ENCODE assay signal across 18 cellular contexts in genomic region chr3:178480795-178481194, GRCh38. TPM values are rescaled to one million over a fixed set of nuclear protein-coding genes. Genes with fewer than 3 reads are reported as not detected.
DNase-seq lines count a peak whose midpoint lies in the region; ATAC-seq lines count a peak whose summit lies in the region.
"Had no signal": no experiment of that assay in that cellular context is flagged by ENCODE, and none has a peak within 500 bp of the region (broad histone marks: within the 10 kb centered on the region; RNA-seq: fewer than 3 reads in every experiment).

No MANE protein-coding gene starts in this region.

- H3K4me1 Mint-ChIP-seq in memory B cell = peaks cover 7% of the 10 kb centered on the region
- H3K4me1 Mint-ChIP-seq in T-helper 2 cell treated with Interferon-gamma antibody and Interleukin-4, amounts not matched to agents 5 μg/mL and 100 μg/mL, for 36 hours (ENCODE audit: low read depth) = no peaks in the 10 kb centered on the region

- no peak overlapping the region for H2AFZ ChIP-seq in neuronal stem cell (ENCODE audit: low read length)

- no peak overlapping the region for H4K8ac ChIP-seq in neuronal stem cell (ENCODE audit: low read depth, low read length)

- H3K23ac ChIP-seq in neuronal stem cell (ENCODE audit: low read depth, low read length, poor library complexity) = no peak overlapping the region

- H3K79me1 ChIP-seq in neuronal stem cell (ENCODE audit: low read depth, low read length) = no peaks in the 10 kb centered on the region

- H3K27ac ChIP-seq in neuronal stem cell (replicated peaks; ENCODE audit: low read length) = no peak overlapping the region
- H3K27ac ChIP-seq: colonic mucosa, left ventricle myocardium inferior, SJSA1, stomach had no signal

- peaks cover 3% of the 10 kb centered on the region for H3K27me3 Mint-ChIP-seq in memory B cell
- H3K27me3 Mint-ChIP-seq in T-helper 2 cell treated with Interferon-gamma antibody and Interleukin-4, amounts not matched to agents 5 μg/mL and 100 μg/mL, for 36 hours (ENCODE audit: low read depth) = no peaks in the 10 kb centered on the region

- no peak overlapping the region for H2AK5ac ChIP-seq in neuronal stem cell (ENCODE audit: low read depth, low read length)

- no peaks in the 10 kb centered on the region for H3K9me3 ChIP-seq in neuronal stem cell (replicated peaks in 1 of 2; ENCODE audit: control insufficient read depth in 2 of 2, insufficient read depth in 1 of 2, low read depth in 1 of 2, low read length in 2 of 2)
- H3K9me3 ChIP-seq: colonic mucosa, left ventricle myocardium inferior, SJSA1, stomach had no signal

- no peak for DNase-seq in memory B cell (ENCODE audit: low spot score in 2 of 2)
- no peak for DNase-seq in NCI-H345 (lab: John Stamatoyannopoulos, UW)
- DNase-seq in T-helper 2 cell treated with Interferon-gamma antibody and Interleukin-4, amounts not matched to agents 5 μg/mL and 100 μg/mL, for 36 hours (ENCODE audit: low spot score) = no peak
- DNase-seq in neuronal stem cell (ENCODE audit: low spot score) = no peak
- DNase-seq in NCI-H526 treated with DMSO at 0.1 percent for 48 hours (lab: John Stamatoyannopoulos, UW) = no peak
- DNase-seq: activated CD4-positive, alpha-beta T cell treated with anti-CD3 and anti-CD28 coated beads, Interleukin-2, amount 50 U/mL, for 4 hours; activated naive CD4-positive, alpha-beta T cell; colonic mucosa; foreskin fibroblast; left ventricle myocardium inferior; NCI-H2227 treated with DMSO at 0.1 percent for 48 hours; occipital lobe; stomach had no signal

- H2BK5ac ChIP-seq in neuronal stem cell (ENCODE audit: low read length) = no peak overlapping the region

- H3K36me3 Mint-ChIP-seq in memory B cell = no peaks in the 10 kb centered on the region
- no peaks in the 10 kb centered on the region for H3K36me3 Mint-ChIP-seq in T-helper 2 cell treated with Interferon-gamma antibody and Interleukin-4, amounts not matched to agents 5 μg/mL and 100 μg/mL, for 36 hours (ENCODE audit: low read depth)

- H3K4me3 ChIP-seq in neuronal stem cell (ENCODE audit: low read length in 2 of 2) = no peak overlapping the region
- H3K4me3 ChIP-seq: colonic mucosa, K562, left ventricle myocardium inferior, SJSA1, stomach had no signal

- ATAC-seq in GM18909 (IDR thresholded peaks at IDR 0.05; ENCODE audit: poor library complexity, unreplicated experiment) = peak; percentile 100
- ATAC-seq in GM21576 (IDR thresholded peaks at IDR 0.05; ENCODE audit: unreplicated experiment) = peak; percentile 99
- ATAC-seq in HG03103 (IDR thresholded peaks at IDR 0.05; ENCODE audit: low read depth, unreplicated experiment) = peak; percentile 100
- peak; percentile 50 for ATAC-seq in memory B cell (ENCODE audit: low read depth)
- ATAC-seq: K562 had no signal

- no peak overlapping the region for H3K18ac ChIP-seq in neuronal stem cell (ENCODE audit: low read length)

- no peak overlapping the region for H4K91ac ChIP-seq in neuronal stem cell (ENCODE audit: low read depth, low read length, poor library complexity)

- no CpG with 5 or more reads among the region's 4 CpGs for WGBS in neuronal stem cell (ENCODE audit: extremely low coverage in 2 of 2, insufficient read length in 2 of 2, insufficient replicate concordance in 1 of 2), 2 donors

- no peak overlapping the region for H3K9ac ChIP-seq in neuronal stem cell (ENCODE audit: low read depth, low read length, poor library complexity)

- H3K4me2 ChIP-seq in neuronal stem cell (ENCODE audit: insufficient read depth, low read length, poor library complexity, severe bottlenecking) = no peak overlapping the region

- H2BK120ac ChIP-seq in neuronal stem cell (ENCODE audit: low read depth, low read length) = no peak overlapping the region

- no peak overlapping the region for H2BK15ac ChIP-seq in neuronal stem cell (ENCODE audit: low read length)

- H3K27ac Mint-ChIP-seq in memory B cell = no peak overlapping the region
- no peak overlapping the region for H3K27ac Mint-ChIP-seq in T-helper 2 cell treated with Interferon-gamma antibody and Interleukin-4, amounts not matched to agents 5 μg/mL and 100 μg/mL, for 36 hours

- no peaks in the 10 kb centered on the region for H3K36me3 ChIP-seq in neuronal stem cell (replicated peaks in 1 of 2; ENCODE audit: control insufficient read depth in 2 of 2, insufficient read depth in 2 of 2, low read length in 2 of 2)
- H3K36me3 ChIP-seq: colonic mucosa, left ventricle myocardium inferior, SJSA1, stomach had no signal

- H3K9me3 Mint-ChIP-seq in memory B cell = no peaks in the 10 kb centered on the region
- H3K9me3 Mint-ChIP-seq in T-helper 2 cell treated with Interferon-gamma antibody and Interleukin-4, amounts not matched to agents 5 μg/mL and 100 μg/mL, for 36 hours = no peaks in the 10 kb centered on the region

- no peak overlapping the region for H3K4ac ChIP-seq in neuronal stem cell (ENCODE audit: low read length)

- no peak overlapping the region for H3K14ac ChIP-seq in neuronal stem cell (ENCODE audit: low read length)

- no peak overlapping the region for H3K4me3 Mint-ChIP-seq in memory B cell
- H3K4me3 Mint-ChIP-seq in T-helper 2 cell treated with Interferon-gamma antibody and Interleukin-4, amounts not matched to agents 5 μg/mL and 100 μg/mL, for 36 hours = no peak overlapping the region

- no peak overlapping the region for H2BK12ac ChIP-seq in neuronal stem cell (ENCODE audit: low read length)

- H3K27me3 ChIP-seq in neuronal stem cell (ENCODE audit: control insufficient read depth in 3 of 3, insufficient read depth in 3 of 3, low read depth in 1 of 3, low read length in 3 of 3) = peaks cover 0 to 11% (median 0%) of the 10 kb centered on the region in 3 experiments
- H3K27me3 ChIP-seq: colonic mucosa, SJSA1, stomach had no signal

- H3K4me1 ChIP-seq in neuronal stem cell (ENCODE audit: control insufficient read depth in 2 of 2, insufficient read depth in 1 of 2, low read depth in 1 of 2, low read length in 2 of 2) = no peaks in the 10 kb centered on the region
- H3K4me1 ChIP-seq: colonic mucosa, SJSA1, stomach had no signal

RNA-seq across cellular contexts. Expression of gene KCNMB2, which starts 55.4 kb away (rescaled TPM):
- 0.11 TPM for polyA plus RNA-seq in neuronal stem cell (2013, experiment 1 of 2)
- 0.07 TPM for polyA plus RNA-seq in neuronal stem cell (2013, experiment 2 of 2)

Comparison
In these comparisons a context has a peak if more than half of its experiments do, and no peak if none do; other contexts are left out.
1. ATAC-seq: peak in every context shown above with its lines; median percentile 100 in GM18909; 100 in HG03103; 99 in GM21576; 50 in memory B cell.